37 cellular contexts compared by ENCODE assay signal in the genomic region with DNA sequence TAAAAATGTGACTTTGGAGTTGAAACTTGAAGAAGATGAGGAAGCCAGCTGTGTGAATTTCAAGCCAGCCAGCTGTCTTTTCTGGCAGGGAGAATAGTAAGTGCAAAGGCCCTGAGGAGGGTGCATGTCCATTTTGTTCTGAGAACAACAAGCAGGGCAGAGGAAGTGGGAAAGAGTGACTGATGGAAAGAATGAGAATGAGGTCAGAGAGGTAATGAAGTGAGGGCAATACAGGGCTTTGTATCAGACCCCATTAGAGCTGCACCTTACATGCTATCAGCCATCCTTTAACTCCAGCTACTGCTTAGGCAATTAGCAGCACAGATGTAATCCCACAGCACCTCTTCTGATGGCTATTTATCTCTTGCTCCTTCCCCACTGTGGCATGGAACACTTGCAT.
"Had no signal": no experiment of that assay in that cellular context is flagged by ENCODE, and none has a peak within 500 bp of the region (broad histone marks: within the 10 kb centered on the region; RNA-seq: fewer than 3 reads in every experiment).

No MANE protein-coding gene starts in this region.

- H3K36me3 Mint-ChIP-seq: activated CD4-positive, alpha-beta memory T cell treated with anti-CD3 and anti-CD28 coated beads for 36 hours; activated naive CD4-positive, alpha-beta T cell treated with anti-CD3 and anti-CD28 coated beads, Interleukin-2, amount 50 U/mL, for 72 hours; activated naive CD8-positive, alpha-beta T cell treated with anti-CD3 and anti-CD28 coated beads, Interleukin-2, amount 10 ng/mL, durations not matched to agents 7 days and 5 days had no signal

- H3K27me3 Mint-ChIP-seq: activated B cell treated with CpG ODN at 0.5 μM for 24 hours; activated CD4-positive, alpha-beta memory T cell treated with anti-CD3 and anti-CD28 coated beads for 36 hours; activated T-helper 17 cell treated with anti-CD3 and anti-CD28 coated beads, Interleukin-2, amount 50 U/mL, for 72 hours had no signal

- H3K36me3 ChIP-seq: adrenal gland, brain microvascular endothelial cell, breast epithelium had no signal

- H3K4me1 ChIP-seq: adrenal gland, body of pancreas, breast epithelium had no signal

- H3K4me3 ChIP-seq: adrenal gland, body of pancreas, breast epithelium had no signal

- H3K4me3 Mint-ChIP-seq: activated B cell treated with CpG ODN at 0.5 μM for 24 hours; activated CD4-positive, alpha-beta memory T cell treated with anti-CD3 and anti-CD28 coated beads for 36 hours; activated CD4-positive, alpha-beta T cell treated with anti-CD3 and anti-CD28 coated beads, Interleukin-2, amount 10 ng/mL, durations not matched to agents 24 days and 14 days; activated naive CD4-positive, alpha-beta T cell treated with anti-CD3 and anti-CD28 coated beads for 36 hours; activated naive CD8-positive, alpha-beta T cell treated with anti-CD3 and anti-CD28 coated beads, Interleukin-2, amount 10 ng/mL, durations not matched to agents 7 days and 5 days; activated T-cell treated with anti-CD3 and anti-CD28 coated beads, Interleukin-2, amount 50 U/mL, for 4 hours; activated T-cell treated with anti-CD3 and anti-CD28 coated beads, Interleukin-2, amount 50 U/mL, for 72 hours; activated T-helper 1 cell treated with anti-CD3 and anti-CD28 coated beads, Interleukin-12 subunit alpha, Interleukin-12 subunit beta, Interleukin-2, Interleukin-4 antibody, amounts not matched to agents 30 ng/mL and 10 ng/mL and 1 ng/mL, durations not matched to agents 14 hours and 24 hours and 36 hours; activated T-helper 17 cell treated with anti-CD3 and anti-CD28 coated beads, Interleukin-2, amount 50 U/mL, for 72 hours; T-helper 1 cell treated with Interleukin-12 subunit alpha and Interleukin-12 subunit beta and Interleukin-4 antibody, amounts not matched to agents 30 μg/mL and 1 μg/mL, for 36 hours; T-helper 2 cell treated with Interferon-gamma antibody and Interleukin-4, amounts not matched to agents 5 μg/mL and 100 μg/mL, for 36 hours had no signal

- H3K9me3 Mint-ChIP-seq: activated B cell treated with CpG ODN at 0.5 μM for 24 hours; activated CD4-positive, alpha-beta memory T cell treated with anti-CD3 and anti-CD28 coated beads for 36 hours; activated CD4-positive, alpha-beta T cell treated with anti-CD3 and anti-CD28 coated beads, Interleukin-2, amount 10 ng/mL, durations not matched to agents 24 days and 14 days; activated naive CD4-positive, alpha-beta T cell treated with anti-CD3 and anti-CD28 coated beads for 36 hours; activated naive CD4-positive, alpha-beta T cell treated with anti-CD3 and anti-CD28 coated beads, Interleukin-2, amount 50 U/mL, for 72 hours; activated naive CD8-positive, alpha-beta T cell treated with anti-CD3 and anti-CD28 coated beads, Interleukin-2, amount 10 ng/mL, durations not matched to agents 7 days and 5 days; activated T-cell treated with anti-CD3 and anti-CD28 coated beads, Interleukin-2, amount 50 U/mL, for 4 hours; activated T-cell treated with anti-CD3 and anti-CD28 coated beads, Interleukin-2, amount 50 U/mL, for 72 hours; activated T-helper 1 cell treated with anti-CD3 and anti-CD28 coated beads, Interleukin-12 subunit alpha, Interleukin-12 subunit beta, Interleukin-2, Interleukin-4 antibody, amounts not matched to agents 30 ng/mL and 10 ng/mL and 1 ng/mL, durations not matched to agents 14 hours and 24 hours and 36 hours; activated T-helper 17 cell treated with anti-CD3 and anti-CD28 coated beads, Interleukin-2, amount 50 U/mL, for 72 hours; T-helper 1 cell treated with Interleukin-12 subunit alpha and Interleukin-12 subunit beta and Interleukin-4 antibody, amounts not matched to agents 30 μg/mL and 1 μg/mL, for 36 hours; T-helper 2 cell treated with Interferon-gamma antibody and Interleukin-4, amounts not matched to agents 5 μg/mL and 100 μg/mL, for 36 hours had no signal

- H3K27ac Mint-ChIP-seq: activated B cell treated with CpG ODN at 0.5 μM for 24 hours; activated CD4-positive, alpha-beta memory T cell treated with anti-CD3 and anti-CD28 coated beads for 36 hours; activated CD4-positive, alpha-beta T cell treated with anti-CD3 and anti-CD28 coated beads, Interleukin-2, amount 10 ng/mL, durations not matched to agents 24 days and 14 days; activated naive CD4-positive, alpha-beta T cell treated with anti-CD3 and anti-CD28 coated beads for 36 hours; activated naive CD8-positive, alpha-beta T cell treated with anti-CD3 and anti-CD28 coated beads, Interleukin-2, amount 10 ng/mL, durations not matched to agents 7 days and 5 days; activated T-cell treated with anti-CD3 and anti-CD28 coated beads, Interleukin-2, amount 50 U/mL, for 72 hours; activated T-helper 1 cell treated with anti-CD3 and anti-CD28 coated beads, Interleukin-12 subunit alpha, Interleukin-12 subunit beta, Interleukin-2, Interleukin-4 antibody, amounts not matched to agents 30 ng/mL and 10 ng/mL and 1 ng/mL, durations not matched to agents 14 hours and 24 hours and 36 hours; activated T-helper 17 cell treated with anti-CD3 and anti-CD28 coated beads, Interleukin-2, amount 50 U/mL, for 72 hours; T-helper 1 cell treated with Interleukin-12 subunit alpha and Interleukin-12 subunit beta and Interleukin-4 antibody, amounts not matched to agents 30 μg/mL and 1 μg/mL, for 36 hours; T-helper 2 cell treated with Interferon-gamma antibody and Interleukin-4, amounts not matched to agents 5 μg/mL and 100 μg/mL, for 36 hours had no signal

- ATAC-seq: activated naive CD4-positive, alpha-beta T cell treated with anti-CD3 and anti-CD28 coated beads, Interleukin-2, amount 50 U/mL, for 72 hours; activated T-cell treated with anti-CD3 and anti-CD28 coated beads, Interleukin-2, amount 50 U/mL, for 4 hours; activated T-cell treated with anti-CD3 and anti-CD28 coated beads, Interleukin-2, amount 50 U/mL, for 72 hours; activated T-helper 17 cell treated with anti-CD3 and anti-CD28 coated beads, Interleukin-2, amount 50 U/mL, for 72 hours; body of pancreas had no signal

- H3K9me3 ChIP-seq: adrenal gland, body of pancreas, breast epithelium had no signal

- H3K4me1 Mint-ChIP-seq: activated CD4-positive, alpha-beta T cell treated with anti-CD3 and anti-CD28 coated beads, Interleukin-2, amount 10 ng/mL, durations not matched to agents 24 days and 14 days; activated T-helper 17 cell treated with anti-CD3 and anti-CD28 coated beads, Interleukin-2, amount 50 U/mL, for 72 hours had no signal

- H3K27ac ChIP-seq: adrenal gland, body of pancreas, brain microvascular endothelial cell, breast epithelium, VCaP had no signal

- DNase-seq: activated B cell treated with CpG ODN at 0.5 μM for 24 hours; activated CD4-positive, alpha-beta memory T cell treated with anti-CD3 and anti-CD28 coated beads for 36 hours; activated CD4-positive, alpha-beta T cell treated with anti-CD3 and anti-CD28 coated beads for 4 hours; activated CD4-positive, alpha-beta T cell treated with anti-CD3 and anti-CD28 coated beads, Interleukin-2, amount 10 ng/mL, durations not matched to agents 24 days and 14 days; activated CD4-positive, alpha-beta T cell treated with anti-CD3 and anti-CD28 coated beads, Interleukin-2, amount 50 U/mL, for 1 hour; activated CD4-positive, alpha-beta T cell treated with anti-CD3 and anti-CD28 coated beads, Interleukin-2, amount 50 U/mL, for 4 hours; activated CD4-positive, CD25-positive, alpha-beta regulatory T cell treated with anti-CD3 and anti-CD28 coated beads, Interleukin-2, amount 50 U/mL, for 72 hours; activated CD8-positive, alpha-beta memory T cell treated with anti-CD3 and anti-CD28 coated beads, Interleukin-2, amount 50 U/mL, for 4 hours; activated effector memory CD4-positive, alpha-beta T cell treated with anti-CD3 and anti-CD28 coated beads, Interleukin-2, amount 50 U/mL, for 16 hours; activated gamma-delta T cell treated with Interleukin-2 at 50 U/mL for 16 hours; activated naive CD4-positive, alpha-beta T cell; activated naive CD4-positive, alpha-beta T cell treated with anti-CD3 and anti-CD28 coated beads for 36 hours; activated naive CD4-positive, alpha-beta T cell treated with anti-CD3 and anti-CD28 coated beads, Interleukin-2, amount 50 U/mL, for 16 hours; activated naive CD8-positive, alpha-beta T cell treated with anti-CD3 and anti-CD28 coated beads, Interleukin-2, amount 10 ng/mL, durations not matched to agents 7 days and 5 days; activated T-cell treated with anti-CD3 and anti-CD28 coated beads for 4 hours; activated T-cell treated with anti-CD3 and anti-CD28 coated beads, Interleukin-2, amount 50 U/mL, for 1 hour; activated T-cell treated with anti-CD3 and anti-CD28 coated beads, Interleukin-2, amount 50 U/mL, for 4 hours; activated T-cell treated with anti-CD3 and anti-CD28 coated beads, Interleukin-2, amount 50 U/mL, for 72 hours; adrenal gland; amniotic stem cell; aorta; body of pancreas; brain microvascular endothelial cell; central memory CD4-positive, alpha-beta T cell; SW 1271; T-helper 1 cell; T-helper 2 cell; T-helper 9 cell had no signal

- FAIRE-seq: astrocyte, TTC549 had no signal
